Comparison of ENCODE assay signal across 8 cellular contexts in genomic region chr4:73573794-73574528, GRCh38. TPM values are rescaled to one million over a fixed set of nuclear protein-coding genes. Genes with fewer than 3 reads are reported as not detected.
A peak's percentile ranks its signal among the peaks of the same experiment; 100 is the strongest.
DNase-seq lines count a peak whose midpoint lies in the region; ATAC-seq and TF ChIP-seq lines count a peak whose summit lies in the region.

No MANE protein-coding gene starts in this region.

- no peak overlapping the region for H3K4me3 Mint-ChIP-seq in activated naive CD8-positive, alpha-beta T cell treated with anti-CD3 and anti-CD28 coated beads for 36 hours

- intact Hi-C loops in left ventricle myocardium inferior (cut with micrococcal nuclease), result no loop called here

- H3K36me3 ChIP-seq in left ventricle myocardium inferior, result no peaks in the 10 kb centered on the region

- no peaks in the 10 kb centered on the region for H3K27me3 ChIP-seq in left ventricle myocardium inferior (ENCODE audit: low read depth)

- H3K4me1 ChIP-seq in left ventricle myocardium inferior, result no peaks in the 10 kb centered on the region

- no peak overlapping the region for H3K4me3 ChIP-seq in left ventricle myocardium inferior

- no peaks in the 10 kb centered on the region for H3K9me3 Mint-ChIP-seq in activated naive CD8-positive, alpha-beta T cell treated with anti-CD3 and anti-CD28 coated beads for 36 hours

- no peak overlapping the region for H3K27ac ChIP-seq in left ventricle myocardium inferior (replicated peaks)

- H3K4me1 Mint-ChIP-seq in activated naive CD8-positive, alpha-beta T cell treated with anti-CD3 and anti-CD28 coated beads for 36 hours, result no peaks in the 10 kb centered on the region

- H3K27ac Mint-ChIP-seq in activated naive CD8-positive, alpha-beta T cell treated with anti-CD3 and anti-CD28 coated beads for 36 hours, result no peak overlapping the region

- ATAC-seq in GM19397 (IDR thresholded peaks at IDR 0.05; ENCODE audit: unreplicated experiment) (peak; percentile 50), HG03378 (IDR thresholded peaks at IDR 0.05; ENCODE audit: unreplicated experiment) (peak; percentile 71)

- H3K27me3 Mint-ChIP-seq in activated naive CD8-positive, alpha-beta T cell treated with anti-CD3 and anti-CD28 coated beads for 36 hours, result peaks cover 4% of the 10 kb centered on the region

- TF ChIP-seq CTCF in left ventricle myocardium inferior (IDR thresholded peaks at IDR 0.05; ENCODE audit: borderline replicate concordance), result peak; percentile 63

- H3K36me3 Mint-ChIP-seq in activated naive CD8-positive, alpha-beta T cell treated with anti-CD3 and anti-CD28 coated beads for 36 hours, result no peaks in the 10 kb centered on the region

- DNase-seq in Daoy (ENCODE audit: low read depth) (peak; percentile 63), NCI-H345 (lab: John Stamatoyannopoulos, UW) (peak; percentile 81), left ventricle myocardium inferior (no peak), retina (peak; percentile 75)
- peak; percentile 2 for DNase-seq in activated naive CD8-positive, alpha-beta T cell treated with anti-CD3 and anti-CD28 coated beads for 36 hours
- DNase-seq in activated CD4-positive, CD25-positive, alpha-beta regulatory T cell (lab: John Stamatoyannopoulos, UW), result no peak

- H3K9me3 ChIP-seq in left ventricle myocardium inferior (replicated peaks), result no peaks in the 10 kb centered on the region

RNA-seq across cellular contexts. Expression of gene RASSF6, which starts 46.3 kb away (rescaled TPM):
- not detected in 2 replicates for total RNA-seq in Daoy (2014; rRNA removed; shearing (Covaris generic))
- total RNA-seq in activated naive CD8-positive, alpha-beta T cell treated with anti-CD3 and anti-CD28 coated beads for 36 hours, result not detected
- total RNA-seq in left ventricle myocardium inferior, result not detected

Comparison
In these comparisons a context has a peak if more than half of its experiments do, and no peak if none do; other contexts are left out.
1. DNase-seq: peak in Daoy (single experiment), NCI-H345 (single experiment), activated naive CD8-positive, alpha-beta T cell treated with anti-CD3 and anti-CD28 coated beads for 36 hours (single experiment) and retina (single experiment); none in left ventricle myocardium inferior (single experiment) and activated CD4-positive, CD25-positive, alpha-beta regulatory T cell (0 of 4).